In the genomic region with DNA sequence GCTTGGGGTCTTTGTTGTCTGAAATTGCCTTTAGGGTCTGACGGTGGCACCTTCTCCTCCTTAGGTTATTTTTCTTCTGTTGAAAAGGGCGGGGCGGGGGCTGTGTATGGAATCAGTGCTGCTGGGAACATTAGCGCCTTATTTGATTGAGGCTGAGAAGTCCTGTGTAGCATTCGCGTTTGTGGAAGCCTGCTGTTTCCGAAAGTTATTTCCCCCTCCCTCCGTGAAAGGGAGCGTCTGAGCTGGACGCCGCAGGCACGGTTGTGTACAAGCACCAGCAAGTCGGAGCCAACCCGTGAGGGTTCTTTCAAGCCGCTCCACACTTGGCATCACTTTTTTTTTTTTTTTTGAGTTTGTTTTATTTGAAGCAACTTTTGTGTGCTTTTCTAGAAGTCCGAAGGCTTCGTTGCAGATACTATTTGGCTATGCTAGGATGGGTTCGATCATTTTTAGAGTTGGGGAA, we compare ENCODE assay signal across 8 cellular contexts. TPM values are rescaled to one million over a fixed set of nuclear protein-coding genes. Genes with fewer than 3 reads are reported as not detected.
DNase-seq lines count a peak whose midpoint lies in the region; ATAC-seq and TF ChIP-seq lines count a peak whose summit lies in the region.

No MANE protein-coding gene starts in this region.

- DNase-seq in DMS153 (lab: John Stamatoyannopoulos, UW) (peak; percentile 38), DMS153 treated with DMSO at 0.1 percent for 48 hours (lab: John Stamatoyannopoulos, UW; ENCODE audit: unreplicated experiment) (no peak), NT2/D1 (ENCODE audit: low read depth, low spot score) (no peak), fibroblast of gingiva (ENCODE audit: low read depth) (peak; percentile 42), neural crest cell (ENCODE audit: low read depth, low spot score) (peak; percentile 30), upper lobe of left lung (peak in 1 of 2 donors; percentile 64)
- DNase-seq in activated T-helper 1 cell treated with anti-CD3 and anti-CD28 coated beads, Interleukin-12 subunit alpha, Interleukin-12 subunit beta, Interleukin-2, Interleukin-4 antibody, amounts not matched to agents 30 ng/mL and 10 ng/mL and 1 ng/mL, durations not matched to agents 14 hours and 24 hours and 36 hours (ENCODE audit: low spot score) = peak; percentile 46

- no peaks in the 10 kb centered on the region for H3K4me1 ChIP-seq in NT2/D1 (ENCODE audit: insufficient read depth, insufficient read length)
- peaks cover 13 to 28% (median 23%) of the 10 kb centered on the region in 4 donors for H3K4me1 ChIP-seq in upper lobe of left lung

- peak in 1 of 4 donors; percentile 16 for TF ChIP-seq POLR2A in upper lobe of left lung (IDR thresholded peaks at IDR 0.05)

- H3K9ac ChIP-seq in NT2/D1 (ENCODE audit: insufficient read length, low read depth) = peak overlapping the region; percentile 58

- TF ChIP-seq EP300 in upper lobe of left lung (IDR thresholded peaks at IDR 0.05) = no peak

- H3K4me3 ChIP-seq in NT2/D1 (ENCODE audit: insufficient read length, low read depth) = peak overlapping the region; percentile 62
- H3K4me3 ChIP-seq in upper lobe of left lung = peak overlapping the region; percentile 81 to 90 (median 85)

- H3K27ac Mint-ChIP-seq in activated T-helper 1 cell treated with anti-CD3 and anti-CD28 coated beads, Interleukin-12 subunit alpha, Interleukin-12 subunit beta, Interleukin-2, Interleukin-4 antibody, amounts not matched to agents 30 ng/mL and 10 ng/mL and 1 ng/mL, durations not matched to agents 14 hours and 24 hours and 36 hours = peak overlapping the region; percentile 97
- H3K27ac Mint-ChIP-seq in neural crest cell (ENCODE audit: unreplicated experiment) = peak overlapping the region; percentile 99

- peaks cover 4% of the 10 kb centered on the region for H3K27me3 Mint-ChIP-seq in activated T-helper 1 cell treated with anti-CD3 and anti-CD28 coated beads, Interleukin-12 subunit alpha, Interleukin-12 subunit beta, Interleukin-2, Interleukin-4 antibody, amounts not matched to agents 30 ng/mL and 10 ng/mL and 1 ng/mL, durations not matched to agents 14 hours and 24 hours and 36 hours (ENCODE audit: insufficient read depth)
- H3K27me3 Mint-ChIP-seq in neural crest cell (ENCODE audit: low read depth) = peaks cover 10% of the 10 kb centered on the region

- peaks cover 19% of the 10 kb centered on the region for H3K27me3 ChIP-seq in NT2/D1 (ENCODE audit: insufficient read depth, insufficient read length)
- H3K27me3 ChIP-seq in upper lobe of left lung = peaks cover 0 to 8% (median 0%) of the 10 kb centered on the region in 4 donors

- no peak for TF ChIP-seq CTCF in neural crest cell (conservative IDR thresholded peaks at IDR 0.05)
- no peak for TF ChIP-seq CTCF in upper lobe of left lung (IDR thresholded peaks at IDR 0.05)

- H3K36me3 Mint-ChIP-seq in activated T-helper 1 cell treated with anti-CD3 and anti-CD28 coated beads, Interleukin-12 subunit alpha, Interleukin-12 subunit beta, Interleukin-2, Interleukin-4 antibody, amounts not matched to agents 30 ng/mL and 10 ng/mL and 1 ng/mL, durations not matched to agents 14 hours and 24 hours and 36 hours (ENCODE audit: low read depth) = peaks cover 11% of the 10 kb centered on the region
- no peaks in the 10 kb centered on the region for H3K36me3 Mint-ChIP-seq in neural crest cell (ENCODE audit: low read depth)

- ATAC-seq in HG03108 (IDR thresholded peaks at IDR 0.05; ENCODE audit: unreplicated experiment) (peak; percentile 27), upper lobe of left lung (ENCODE audit: low FRiP score in 2 of 2) (peak; percentile 67 to 70)

- 1 to 2% methylated on average over 18 of the region's 18 CpGs for WGBS in upper lobe of left lung, 2 donors

- intact Hi-C loops in activated T-helper 1 cell treated with anti-CD3 and anti-CD28 coated beads, Interleukin-12 subunit alpha, Interleukin-12 subunit beta, Interleukin-2, Interleukin-4 antibody, amounts not matched to agents 30 ng/mL and 10 ng/mL and 1 ng/mL, durations not matched to agents 14 hours and 24 hours and 36 hours (cut with micrococcal nuclease) = loop anchor here (1.0 to 5.0 kb wide), 9 partner anchors 10 to 534 kb away; a partner anchor contains a TSS

- H3K4me3 Mint-ChIP-seq in activated T-helper 1 cell treated with anti-CD3 and anti-CD28 coated beads, Interleukin-12 subunit alpha, Interleukin-12 subunit beta, Interleukin-2, Interleukin-4 antibody, amounts not matched to agents 30 ng/mL and 10 ng/mL and 1 ng/mL, durations not matched to agents 14 hours and 24 hours and 36 hours = peak overlapping the region; percentile 97
- peak overlapping the region; percentile 99 for H3K4me3 Mint-ChIP-seq in neural crest cell

- H3K36me3 ChIP-seq in NT2/D1 (ENCODE audit: insufficient read depth, insufficient read length, low read length) = no peaks in the 10 kb centered on the region
- no peaks in the 10 kb centered on the region for H3K36me3 ChIP-seq in upper lobe of left lung

- H3K4me1 Mint-ChIP-seq in activated T-helper 1 cell treated with anti-CD3 and anti-CD28 coated beads, Interleukin-12 subunit alpha, Interleukin-12 subunit beta, Interleukin-2, Interleukin-4 antibody, amounts not matched to agents 30 ng/mL and 10 ng/mL and 1 ng/mL, durations not matched to agents 14 hours and 24 hours and 36 hours (ENCODE audit: low read depth) = peaks cover 48% of the 10 kb centered on the region
- H3K4me1 Mint-ChIP-seq in neural crest cell = peaks cover 31% of the 10 kb centered on the region

- H3K9me3 Mint-ChIP-seq in activated T-helper 1 cell treated with anti-CD3 and anti-CD28 coated beads, Interleukin-12 subunit alpha, Interleukin-12 subunit beta, Interleukin-2, Interleukin-4 antibody, amounts not matched to agents 30 ng/mL and 10 ng/mL and 1 ng/mL, durations not matched to agents 14 hours and 24 hours and 36 hours = no peaks in the 10 kb centered on the region
- H3K9me3 Mint-ChIP-seq in neural crest cell = no peaks in the 10 kb centered on the region

- peak overlapping the region; percentile 90 to 98 (median 92) for H3K27ac ChIP-seq in upper lobe of left lung

- no peaks in the 10 kb centered on the region for H3K9me3 ChIP-seq in NT2/D1 (ENCODE audit: insufficient read depth, low read length)
- no peaks in the 10 kb centered on the region for H3K9me3 ChIP-seq in upper lobe of left lung

RNA-seq across cellular contexts. Expression of a gene that starts 1.1 kb away (rescaled TPM):
- 25.1 and 26.9 TPM in 2 replicates for total RNA-seq in activated T-helper 1 cell treated with anti-CD3 and anti-CD28 coated beads, Interleukin-12 subunit alpha, Interleukin-12 subunit beta, Interleukin-2, Interleukin-4 antibody, amounts not matched to agents 30 ng/mL and 10 ng/mL and 1 ng/mL, durations not matched to agents 14 hours and 24 hours and 36 hours
- 84.8 and 94.9 TPM in 2 replicates for total RNA-seq in neural crest cell
- 100 to 1,000 TPM in 4 of 6 donors, 10 to 100 TPM in 2; 75.8 to 439 (median 234) TPM for total RNA-seq in upper lobe of left lung

Comparison
In these comparisons a context has a peak if more than half of its experiments do, and no peak if none do; other contexts are left out.
1. DNase-seq: peak in DMS153 (single experiment), activated T-helper 1 cell treated with anti-CD3 and anti-CD28 coated beads, Interleukin-12 subunit alpha, Interleukin-12 subunit beta, Interleukin-2, Interleukin-4 antibody, amounts not matched to agents 30 ng/mL and 10 ng/mL and 1 ng/mL, durations not matched to agents 14 hours and 24 hours and 36 hours (single experiment), fibroblast of gingiva (single experiment) and neural crest cell (single experiment); none in DMS153 treated with DMSO at 0.1 percent for 48 hours (single experiment) and NT2/D1 (single experiment).